Comparison of ENCODE assay signal across 1 cellular context in the genomic region with DNA sequence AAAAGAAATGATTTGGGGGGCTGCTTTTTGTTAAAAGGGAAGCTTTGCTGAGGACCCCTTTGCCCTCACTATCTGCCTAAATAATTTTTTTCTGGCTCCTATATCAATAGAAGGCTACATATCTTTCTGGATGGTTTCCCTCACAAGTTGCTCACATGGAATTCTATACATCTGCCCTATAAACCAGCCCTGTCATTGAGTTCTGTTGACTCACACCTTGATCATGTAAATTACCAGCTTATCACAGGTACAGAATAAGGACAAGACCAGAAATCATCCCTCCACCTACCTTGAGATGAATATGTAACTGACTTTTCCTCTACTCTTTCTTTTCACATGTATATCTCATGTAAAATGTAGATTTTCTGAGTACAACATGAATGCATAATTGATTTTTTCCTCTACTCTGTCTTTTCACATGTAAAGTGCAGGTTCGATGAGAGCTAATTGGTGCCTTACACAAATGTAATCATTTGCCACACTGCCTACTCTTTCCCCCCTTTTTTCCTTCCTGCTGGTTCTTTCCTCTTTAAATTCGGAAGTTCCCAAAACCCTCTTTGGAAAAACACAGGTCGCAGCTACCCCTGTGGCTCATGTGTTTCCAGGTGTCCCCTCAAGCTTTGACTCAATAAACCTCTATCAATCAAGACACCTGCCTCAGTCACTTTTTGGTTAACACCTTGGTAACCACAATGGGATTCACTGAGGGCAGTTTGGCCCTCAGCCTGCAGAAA.
TF ChIP-seq lines count a peak whose summit lies in the region.

No MANE protein-coding gene starts in this region.

TF ChIP-seq in H1, 55 proteins besides CTCF, POLR2A, EP300 and RAD21:
- TF ChIP-seq MAFK (IDR thresholded peaks at IDR 0.05; ENCODE audit: low read depth, low read length) (no peak), CHD7 (IDR thresholded peaks at IDR 0.05; ENCODE audit: insufficient replicate concordance, low read length) (no peak), E2F6 (IDR thresholded peaks at IDR 0.05) (peak; percentile 79)
